In the genomic region with DNA sequence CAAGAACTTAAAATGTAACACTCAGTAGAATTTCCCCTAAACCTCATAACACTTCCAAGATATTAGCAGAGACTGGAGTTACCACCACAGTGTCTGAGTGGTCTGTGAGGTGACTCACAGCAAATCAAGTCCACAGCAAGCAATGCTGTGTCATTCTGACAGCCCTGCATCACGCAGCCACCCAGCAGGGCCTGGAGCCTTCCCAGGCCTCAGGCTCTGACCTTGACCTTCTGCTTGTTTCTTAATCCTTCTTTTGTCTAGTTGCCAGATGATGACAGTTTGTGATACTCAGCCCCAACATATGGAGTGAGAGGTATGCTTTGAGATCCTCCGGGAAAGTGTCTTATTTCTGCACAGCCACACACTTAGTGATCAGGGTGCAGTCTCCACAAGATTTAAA, we compare ENCODE assay signal across 12 cellular contexts.
A peak's percentile ranks its signal among the peaks of the same experiment; 100 is the strongest.
DNase-seq lines count a peak whose midpoint lies in the region; TF ChIP-seq lines count a peak whose summit lies in the region.
"Had no signal": no experiment of that assay in that cellular context is flagged by ENCODE, and none has a peak within 500 bp of the region (broad histone marks: within the 10 kb centered on the region; RNA-seq: fewer than 3 reads in every experiment).

No MANE protein-coding gene starts in this region.

- H3K4me1 Mint-ChIP-seq in nephron = peaks cover 16% of the 10 kb centered on the region

- H3K4me1 ChIP-seq in tibial artery = no peaks in the 10 kb centered on the region

- DNase-seq in GM04503 (ENCODE audit: low read depth) (peak; percentile 76), NB4 (ENCODE audit: low read depth) (peak; percentile 67), brain pericyte (ENCODE audit: low read depth, low spot score) (peak; percentile 67), GM19240 (ENCODE audit: insufficient read length, low spot score) (no peak), tibial artery (no peak), retina (no peak)
- DNase-seq in stimulated activated naive CD4-positive, alpha-beta T cell (lab: John Stamatoyannopoulos, UW) = no peak
- DNase-seq: dorsolateral prefrontal cortex, NCI-H2081 treated with DMSO at 0.1 percent for 48 hours, small intestine, T-helper 2 cell had no signal

- no peaks in the 10 kb centered on the region for H3K9me3 ChIP-seq in tibial artery

- H3K36me3 Mint-ChIP-seq in nephron (ENCODE audit: low read depth) = peaks cover 63% of the 10 kb centered on the region

- no peaks in the 10 kb centered on the region for H3K27me3 Mint-ChIP-seq in nephron (ENCODE audit: low read depth)

- H3K27me3 ChIP-seq in tibial artery = no peaks in the 10 kb centered on the region
- H3K27me3 ChIP-seq: dorsolateral prefrontal cortex had no signal

- peak overlapping the region; percentile 9 to 30 (median 29) for H3K27ac Mint-ChIP-seq in nephron

- H3K36me3 ChIP-seq in tibial artery = peaks cover 0 to 23% (median 5%) of the 10 kb centered on the region in 3 donors

- no peak overlapping the region for H3K4me3 Mint-ChIP-seq in nephron

- no peak for TF ChIP-seq POLR2A in NB4 (IDR thresholded peaks at IDR 0.05; ENCODE audit: extremely low read depth, insufficient read length)

- intact Hi-C loops in tibial artery (cut with DNase I; ENCODE audit: low total_unique reads) = no loop called here

- TF ChIP-seq CTCF in NB4 (IDR thresholded peaks at IDR 0.05; ENCODE audit: low read depth, low read length) = no peak
- TF ChIP-seq CTCF in nephron (IDR thresholded peaks at IDR 0.05; ENCODE audit: unreplicated experiment in 3 of 3) = no peak
- TF ChIP-seq CTCF in tibial artery (IDR thresholded peaks at IDR 0.05) = no peak

- H3K9me3 Mint-ChIP-seq in nephron = no peaks in the 10 kb centered on the region

- no peak overlapping the region for H3K4me3 ChIP-seq in NB4 (ENCODE audit: low read depth, low read length)
- H3K4me3 ChIP-seq in tibial artery = no peak overlapping the region
- H3K4me3 ChIP-seq: dorsolateral prefrontal cortex had no signal

- no peak overlapping the region for H3K27ac ChIP-seq in tibial artery
- H3K27ac ChIP-seq: dorsolateral prefrontal cortex had no signal

Comparison
In these comparisons a context has a peak if more than half of its experiments do, and no peak if none do; other contexts are left out.
1. DNase-seq: peak in GM04503 (single experiment), NB4 (single experiment) and brain pericyte (single experiment); none in GM19240 (single experiment), stimulated activated naive CD4-positive, alpha-beta T cell (0 of 6), tibial artery (0 of 2) and retina (single experiment).